In the genomic region with DNA sequence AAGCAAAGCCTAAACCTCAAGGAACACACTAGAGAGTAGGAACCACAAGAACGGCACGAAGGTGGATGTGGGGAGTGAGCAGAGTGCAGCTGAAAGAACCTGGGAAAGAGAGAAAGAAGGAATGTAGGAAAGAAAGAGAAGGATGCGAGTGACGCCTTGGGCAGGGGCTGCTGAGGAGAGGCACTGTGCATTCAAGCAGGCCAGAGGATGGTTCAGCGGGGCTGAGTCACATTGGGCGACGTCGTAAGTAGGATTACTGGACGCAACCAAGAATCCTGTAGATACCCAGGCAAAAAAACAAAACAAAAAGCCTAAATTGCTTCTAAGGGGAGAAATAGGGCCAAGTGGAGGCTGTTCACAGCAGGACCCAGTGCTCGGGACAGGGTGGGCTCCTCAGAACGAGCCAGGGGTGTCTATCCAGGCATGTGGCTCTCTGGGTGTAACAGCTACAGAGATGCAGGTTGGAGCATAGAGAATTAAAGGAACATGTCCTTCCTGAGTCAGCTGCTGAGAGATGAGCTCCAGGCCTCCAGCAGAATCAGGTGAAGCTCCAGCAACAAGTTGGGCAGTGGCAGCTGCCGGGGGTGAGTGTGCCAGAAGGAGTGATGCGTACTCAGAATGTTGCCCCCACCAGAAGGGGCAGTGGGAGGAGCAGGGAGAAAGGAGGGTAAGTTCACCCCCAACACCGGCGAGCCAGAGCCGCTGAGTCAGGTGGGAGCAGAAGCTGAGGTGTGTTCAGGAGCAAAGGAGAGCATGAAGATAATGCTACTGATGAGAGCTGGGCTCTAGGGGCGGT, we compare ENCODE assay signal across 1 cellular context.
TF ChIP-seq lines count a peak whose summit lies in the region.

No MANE protein-coding gene starts in this region.

TF ChIP-seq in WTC11, 78 proteins besides CTCF, POLR2A, EP300 and RAD21:
- TF ChIP-seq FOXJ3 (CRISPR knock-in tag; IDR thresholded peaks at IDR 0.05; ENCODE audit: borderline replicate concordance) (no peak), OVOL2 (CRISPR knock-in tag; IDR thresholded peaks at IDR 0.05; ENCODE audit: borderline replicate concordance) (no peak), ZBTB21 (CRISPR knock-in tag; IDR thresholded peaks at IDR 0.05; ENCODE audit: borderline replicate concordance) (no peak), RORB (CRISPR knock-in tag; IDR thresholded peaks at IDR 0.05) (no peak), EMX1 (CRISPR knock-in tag; IDR thresholded peaks at IDR 0.05) (no peak), ZNF396 (CRISPR knock-in tag; IDR thresholded peaks at IDR 0.05; ENCODE audit: borderline replicate concordance) (no peak), FOXK1 (CRISPR knock-in tag; IDR thresholded peaks at IDR 0.05) (no peak)
- TF ChIP-seq, protein P1, sequence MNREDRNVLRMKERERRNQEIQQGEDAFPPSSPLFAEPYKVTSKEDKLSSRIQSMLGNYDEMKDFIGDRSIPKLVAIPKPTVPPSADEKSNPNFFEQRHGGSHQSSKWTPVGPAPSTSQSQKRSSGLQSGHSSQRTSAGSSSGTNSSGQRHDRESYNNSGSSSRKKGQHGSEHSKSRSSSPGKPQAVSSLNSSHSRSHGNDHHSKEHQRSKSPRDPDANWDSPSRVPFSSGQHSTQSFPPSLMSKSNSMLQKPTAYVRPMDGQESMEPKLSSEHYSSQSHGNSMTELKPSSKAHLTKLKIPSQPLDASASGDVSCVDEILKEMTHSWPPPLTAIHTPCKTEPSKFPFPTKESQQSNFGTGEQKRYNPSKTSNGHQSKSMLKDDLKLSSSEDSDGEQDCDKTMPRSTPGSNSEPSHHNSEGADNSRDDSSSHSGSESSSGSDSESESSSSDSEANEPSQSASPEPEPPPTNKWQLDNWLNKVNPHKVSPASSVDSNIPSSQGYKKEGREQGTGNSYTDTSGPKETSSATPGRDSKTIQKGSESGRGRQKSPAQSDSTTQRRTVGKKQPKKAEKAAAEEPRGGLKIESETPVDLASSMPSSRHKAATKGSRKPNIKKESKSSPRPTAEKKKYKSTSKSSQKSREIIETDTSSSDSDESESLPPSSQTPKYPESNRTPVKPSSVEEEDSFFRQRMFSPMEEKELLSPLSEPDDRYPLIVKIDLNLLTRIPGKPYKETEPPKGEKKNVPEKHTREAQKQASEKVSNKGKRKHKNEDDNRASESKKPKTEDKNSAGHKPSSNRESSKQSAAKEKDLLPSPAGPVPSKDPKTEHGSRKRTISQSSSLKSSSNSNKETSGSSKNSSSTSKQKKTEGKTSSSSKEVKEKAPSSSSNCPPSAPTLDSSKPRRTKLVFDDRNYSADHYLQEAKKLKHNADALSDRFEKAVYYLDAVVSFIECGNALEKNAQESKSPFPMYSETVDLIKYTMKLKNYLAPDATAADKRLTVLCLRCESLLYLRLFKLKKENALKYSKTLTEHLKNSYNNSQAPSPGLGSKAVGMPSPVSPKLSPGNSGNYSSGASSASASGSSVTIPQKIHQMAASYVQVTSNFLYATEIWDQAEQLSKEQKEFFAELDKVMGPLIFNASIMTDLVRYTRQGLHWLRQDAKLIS (CRISPR knock-in tag; IDR thresholded peaks at IDR 0.05; ENCODE audit: borderline replicate concordance), result no peak
- TF ChIP-seq, protein P2, sequence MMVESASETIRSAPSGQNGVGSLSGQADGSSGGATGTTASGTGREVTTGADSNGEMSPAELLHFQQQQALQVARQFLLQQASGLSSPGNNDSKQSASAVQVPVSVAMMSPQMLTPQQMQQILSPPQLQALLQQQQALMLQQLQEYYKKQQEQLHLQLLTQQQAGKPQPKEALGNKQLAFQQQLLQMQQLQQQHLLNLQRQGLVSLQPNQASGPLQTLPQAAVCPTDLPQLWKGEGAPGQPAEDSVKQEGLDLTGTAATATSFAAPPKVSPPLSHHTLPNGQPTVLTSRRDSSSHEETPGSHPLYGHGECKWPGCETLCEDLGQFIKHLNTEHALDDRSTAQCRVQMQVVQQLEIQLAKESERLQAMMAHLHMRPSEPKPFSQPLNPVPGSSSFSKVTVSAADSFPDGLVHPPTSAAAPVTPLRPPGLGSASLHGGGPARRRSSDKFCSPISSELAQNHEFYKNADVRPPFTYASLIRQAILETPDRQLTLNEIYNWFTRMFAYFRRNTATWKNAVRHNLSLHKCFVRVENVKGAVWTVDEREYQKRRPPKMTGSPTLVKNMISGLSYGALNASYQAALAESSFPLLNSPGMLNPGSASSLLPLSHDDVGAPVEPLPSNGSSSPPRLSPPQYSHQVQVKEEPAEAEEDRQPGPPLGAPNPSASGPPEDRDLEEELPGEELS (CRISPR knock-in tag; IDR thresholded peaks at IDR 0.05), result no peak
- TF ChIP-seq, protein P3, sequence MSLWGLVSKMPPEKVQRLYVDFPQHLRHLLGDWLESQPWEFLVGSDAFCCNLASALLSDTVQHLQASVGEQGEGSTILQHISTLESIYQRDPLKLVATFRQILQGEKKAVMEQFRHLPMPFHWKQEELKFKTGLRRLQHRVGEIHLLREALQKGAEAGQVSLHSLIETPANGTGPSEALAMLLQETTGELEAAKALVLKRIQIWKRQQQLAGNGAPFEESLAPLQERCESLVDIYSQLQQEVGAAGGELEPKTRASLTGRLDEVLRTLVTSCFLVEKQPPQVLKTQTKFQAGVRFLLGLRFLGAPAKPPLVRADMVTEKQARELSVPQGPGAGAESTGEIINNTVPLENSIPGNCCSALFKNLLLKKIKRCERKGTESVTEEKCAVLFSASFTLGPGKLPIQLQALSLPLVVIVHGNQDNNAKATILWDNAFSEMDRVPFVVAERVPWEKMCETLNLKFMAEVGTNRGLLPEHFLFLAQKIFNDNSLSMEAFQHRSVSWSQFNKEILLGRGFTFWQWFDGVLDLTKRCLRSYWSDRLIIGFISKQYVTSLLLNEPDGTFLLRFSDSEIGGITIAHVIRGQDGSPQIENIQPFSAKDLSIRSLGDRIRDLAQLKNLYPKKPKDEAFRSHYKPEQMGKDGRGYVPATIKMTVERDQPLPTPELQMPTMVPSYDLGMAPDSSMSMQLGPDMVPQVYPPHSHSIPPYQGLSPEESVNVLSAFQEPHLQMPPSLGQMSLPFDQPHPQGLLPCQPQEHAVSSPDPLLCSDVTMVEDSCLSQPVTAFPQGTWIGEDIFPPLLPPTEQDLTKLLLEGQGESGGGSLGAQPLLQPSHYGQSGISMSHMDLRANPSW (CRISPR knock-in tag; conservative IDR thresholded peaks at IDR 0.05; ENCODE audit: low read depth), result no peak
- TF ChIP-seq, protein P4, sequence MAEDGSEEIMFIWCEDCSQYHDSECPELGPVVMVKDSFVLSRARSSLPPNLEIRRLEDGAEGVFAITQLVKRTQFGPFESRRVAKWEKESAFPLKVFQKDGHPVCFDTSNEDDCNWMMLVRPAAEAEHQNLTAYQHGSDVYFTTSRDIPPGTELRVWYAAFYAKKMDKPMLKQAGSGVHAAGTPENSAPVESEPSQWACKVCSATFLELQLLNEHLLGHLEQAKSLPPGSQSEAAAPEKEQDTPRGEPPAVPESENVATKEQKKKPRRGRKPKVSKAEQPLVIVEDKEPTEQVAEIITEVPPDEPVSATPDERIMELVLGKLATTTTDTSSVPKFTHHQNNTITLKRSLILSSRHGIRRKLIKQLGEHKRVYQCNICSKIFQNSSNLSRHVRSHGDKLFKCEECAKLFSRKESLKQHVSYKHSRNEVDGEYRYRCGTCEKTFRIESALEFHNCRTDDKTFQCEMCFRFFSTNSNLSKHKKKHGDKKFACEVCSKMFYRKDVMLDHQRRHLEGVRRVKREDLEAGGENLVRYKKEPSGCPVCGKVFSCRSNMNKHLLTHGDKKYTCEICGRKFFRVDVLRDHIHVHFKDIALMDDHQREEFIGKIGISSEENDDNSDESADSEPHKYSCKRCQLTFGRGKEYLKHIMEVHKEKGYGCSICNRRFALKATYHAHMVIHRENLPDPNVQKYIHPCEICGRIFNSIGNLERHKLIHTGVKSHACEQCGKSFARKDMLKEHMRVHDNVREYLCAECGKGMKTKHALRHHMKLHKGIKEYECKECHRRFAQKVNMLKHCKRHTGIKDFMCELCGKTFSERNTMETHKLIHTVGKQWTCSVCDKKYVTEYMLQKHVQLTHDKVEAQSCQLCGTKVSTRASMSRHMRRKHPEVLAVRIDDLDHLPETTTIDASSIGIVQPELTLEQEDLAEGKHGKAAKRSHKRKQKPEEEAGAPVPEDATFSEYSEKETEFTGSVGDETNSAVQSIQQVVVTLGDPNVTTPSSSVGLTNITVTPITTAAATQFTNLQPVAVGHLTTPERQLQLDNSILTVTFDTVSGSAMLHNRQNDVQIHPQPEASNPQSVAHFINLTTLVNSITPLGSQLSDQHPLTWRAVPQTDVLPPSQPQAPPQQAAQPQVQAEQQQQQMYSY (CRISPR knock-in tag; IDR thresholded peaks at IDR 0.05), result no peak
- TF ChIP-seq, protein P5, sequence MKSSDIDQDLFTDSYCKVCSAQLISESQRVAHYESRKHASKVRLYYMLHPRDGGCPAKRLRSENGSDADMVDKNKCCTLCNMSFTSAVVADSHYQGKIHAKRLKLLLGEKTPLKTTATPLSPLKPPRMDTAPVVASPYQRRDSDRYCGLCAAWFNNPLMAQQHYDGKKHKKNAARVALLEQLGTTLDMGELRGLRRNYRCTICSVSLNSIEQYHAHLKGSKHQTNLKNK (CRISPR knock-in tag; IDR thresholded peaks at IDR 0.05), result no peak
- TF ChIP-seq, protein P6, sequence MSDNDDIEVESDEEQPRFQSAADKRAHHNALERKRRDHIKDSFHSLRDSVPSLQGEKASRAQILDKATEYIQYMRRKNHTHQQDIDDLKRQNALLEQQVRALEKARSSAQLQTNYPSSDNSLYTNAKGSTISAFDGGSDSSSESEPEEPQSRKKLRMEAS (CRISPR knock-in tag; IDR thresholded peaks at IDR 0.05), result no peak
- TF ChIP-seq, protein P7, sequence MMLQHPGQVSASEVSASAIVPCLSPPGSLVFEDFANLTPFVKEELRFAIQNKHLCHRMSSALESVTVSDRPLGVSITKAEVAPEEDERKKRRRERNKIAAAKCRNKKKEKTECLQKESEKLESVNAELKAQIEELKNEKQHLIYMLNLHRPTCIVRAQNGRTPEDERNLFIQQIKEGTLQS (CRISPR knock-in tag; conservative IDR thresholded peaks at IDR 0.05), result no peak
- TF ChIP-seq, protein P8, sequence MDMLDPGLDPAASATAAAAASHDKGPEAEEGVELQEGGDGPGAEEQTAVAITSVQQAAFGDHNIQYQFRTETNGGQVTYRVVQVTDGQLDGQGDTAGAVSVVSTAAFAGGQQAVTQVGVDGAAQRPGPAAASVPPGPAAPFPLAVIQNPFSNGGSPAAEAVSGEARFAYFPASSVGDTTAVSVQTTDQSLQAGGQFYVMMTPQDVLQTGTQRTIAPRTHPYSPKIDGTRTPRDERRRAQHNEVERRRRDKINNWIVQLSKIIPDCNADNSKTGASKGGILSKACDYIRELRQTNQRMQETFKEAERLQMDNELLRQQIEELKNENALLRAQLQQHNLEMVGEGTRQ (CRISPR knock-in tag; IDR thresholded peaks at IDR 0.05), result no peak
- TF ChIP-seq, protein P9, sequence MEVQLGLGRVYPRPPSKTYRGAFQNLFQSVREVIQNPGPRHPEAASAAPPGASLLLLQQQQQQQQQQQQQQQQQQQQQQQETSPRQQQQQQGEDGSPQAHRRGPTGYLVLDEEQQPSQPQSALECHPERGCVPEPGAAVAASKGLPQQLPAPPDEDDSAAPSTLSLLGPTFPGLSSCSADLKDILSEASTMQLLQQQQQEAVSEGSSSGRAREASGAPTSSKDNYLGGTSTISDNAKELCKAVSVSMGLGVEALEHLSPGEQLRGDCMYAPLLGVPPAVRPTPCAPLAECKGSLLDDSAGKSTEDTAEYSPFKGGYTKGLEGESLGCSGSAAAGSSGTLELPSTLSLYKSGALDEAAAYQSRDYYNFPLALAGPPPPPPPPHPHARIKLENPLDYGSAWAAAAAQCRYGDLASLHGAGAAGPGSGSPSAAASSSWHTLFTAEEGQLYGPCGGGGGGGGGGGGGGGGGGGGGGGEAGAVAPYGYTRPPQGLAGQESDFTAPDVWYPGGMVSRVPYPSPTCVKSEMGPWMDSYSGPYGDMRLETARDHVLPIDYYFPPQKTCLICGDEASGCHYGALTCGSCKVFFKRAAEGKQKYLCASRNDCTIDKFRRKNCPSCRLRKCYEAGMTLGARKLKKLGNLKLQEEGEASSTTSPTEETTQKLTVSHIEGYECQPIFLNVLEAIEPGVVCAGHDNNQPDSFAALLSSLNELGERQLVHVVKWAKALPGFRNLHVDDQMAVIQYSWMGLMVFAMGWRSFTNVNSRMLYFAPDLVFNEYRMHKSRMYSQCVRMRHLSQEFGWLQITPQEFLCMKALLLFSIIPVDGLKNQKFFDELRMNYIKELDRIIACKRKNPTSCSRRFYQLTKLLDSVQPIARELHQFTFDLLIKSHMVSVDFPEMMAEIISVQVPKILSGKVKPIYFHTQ (CRISPR knock-in tag; IDR thresholded peaks at IDR 0.05), result no peak
